In genomic region chr17:70298929-70299529, GRCh38 we compare ENCODE assay signal across 27 cellular contexts.
DNase-seq lines count a peak whose midpoint lies in the region; ATAC-seq and TF ChIP-seq lines count a peak whose summit lies in the region.
"Had no signal": no experiment of that assay in that cellular context is flagged by ENCODE, and none has a peak within 500 bp of the region (broad histone marks: within the 10 kb centered on the region; RNA-seq: fewer than 3 reads in every experiment).

No MANE protein-coding gene starts in this region.

- no peaks in the 10 kb centered on the region for H3K4me1 Mint-ChIP-seq in activated naive CD8-positive, alpha-beta T cell treated with anti-CD3 and anti-CD28 coated beads for 36 hours
- no peaks in the 10 kb centered on the region for H3K4me1 Mint-ChIP-seq in activated naive CD8-positive, alpha-beta T cell treated with anti-CD3 and anti-CD28 coated beads, Interleukin-2, amount 50 U/mL, for 24 hours
- H3K4me1 Mint-ChIP-seq: activated CD8-positive, alpha-beta memory T cell treated with anti-CD3 and anti-CD28 coated beads, Interleukin-2, amount 10 ng/mL, durations not matched to agents 7 days and 5 days; naive thymus-derived CD8-positive, alpha-beta T cell had no signal

- intact Hi-C loops in body of pancreas (cut with DNase I), result no loop called here

- no peak for TF ChIP-seq POLR2A in upper lobe of left lung (IDR thresholded peaks at IDR 0.05)
- TF ChIP-seq POLR2A in body of pancreas (IDR thresholded peaks at IDR 0.05), result no peak

- ATAC-seq in activated naive CD8-positive, alpha-beta T cell treated with anti-CD3 and anti-CD28 coated beads, Interleukin-2, amount 50 U/mL, for 24 hours, result no peak
- ATAC-seq in GM21367 (IDR thresholded peaks at IDR 0.05; ENCODE audit: unreplicated experiment) (peak; percentile 55), HG03460 (IDR thresholded peaks at IDR 0.05; ENCODE audit: unreplicated experiment) (peak; percentile 60), upper lobe of left lung (ENCODE audit: low FRiP score in 2 of 2) (no peak), left lobe of liver (no peak), body of pancreas (no peak)
- ATAC-seq: A549; activated CD8-positive, alpha-beta memory T cell treated with anti-CD3 and anti-CD28 coated beads, Interleukin-2, amount 10 ng/mL, durations not matched to agents 7 days and 5 days; naive thymus-derived CD8-positive, alpha-beta T cell; upper lobe of right lung had no signal

- no peaks in the 10 kb centered on the region for H3K27me3 ChIP-seq in upper lobe of left lung
- no peaks in the 10 kb centered on the region for H3K27me3 ChIP-seq in body of pancreas
- H3K27me3 ChIP-seq: BLaER1, esophagus muscularis mucosa, upper lobe of right lung had no signal

- H3K4me3 ChIP-seq in upper lobe of left lung (no peak overlapping the region), body of pancreas (no peak overlapping the region)
- H3K4me3 ChIP-seq: A549, BLaER1, esophagus muscularis mucosa, upper lobe of right lung had no signal

- H3K4me3 Mint-ChIP-seq in activated naive CD8-positive, alpha-beta T cell treated with anti-CD3 and anti-CD28 coated beads for 36 hours, result no peak overlapping the region
- H3K4me3 Mint-ChIP-seq in activated naive CD8-positive, alpha-beta T cell treated with anti-CD3 and anti-CD28 coated beads, Interleukin-2, amount 50 U/mL, for 24 hours, result no peak overlapping the region
- H3K4me3 Mint-ChIP-seq: activated CD8-positive, alpha-beta memory T cell treated with anti-CD3 and anti-CD28 coated beads, Interleukin-2, amount 10 ng/mL, durations not matched to agents 7 days and 5 days; activated naive CD4-positive, alpha-beta T cell treated with anti-CD3 and anti-CD28 coated beads for 36 hours; H9; naive thymus-derived CD8-positive, alpha-beta T cell; stimulated activated naive CD8-positive, alpha-beta T cell treated with anti-CD3 and anti-CD28 coated beads, Interleukin-15, Interleukin-2, amounts not matched to agents 100 ng/mL and 50 ng/mL, for 24 hours had no signal

- no peaks in the 10 kb centered on the region for H3K36me3 ChIP-seq in upper lobe of left lung
- H3K36me3 ChIP-seq in body of pancreas (replicated peaks in 1 of 2; ENCODE audit: insufficient read depth in 1 of 2, low read depth in 2 of 2), result no peaks in the 10 kb centered on the region
- H3K36me3 ChIP-seq: BLaER1, esophagus muscularis mucosa, upper lobe of right lung had no signal

- WGBS in upper lobe of left lung, 2 donors, result 76 to 78% methylated on average over 8 of the region's 8 CpGs
- WGBS in body of pancreas, 2 donors, result 65 to 66% methylated on average over 8 of the region's 8 CpGs

- no peak for TF ChIP-seq EP300 in upper lobe of left lung (IDR thresholded peaks at IDR 0.05)

- H3K27me3 Mint-ChIP-seq in activated naive CD8-positive, alpha-beta T cell treated with anti-CD3 and anti-CD28 coated beads for 36 hours, result no peaks in the 10 kb centered on the region
- no peaks in the 10 kb centered on the region for H3K27me3 Mint-ChIP-seq in activated naive CD8-positive, alpha-beta T cell treated with anti-CD3 and anti-CD28 coated beads, Interleukin-2, amount 50 U/mL, for 24 hours
- H3K27me3 Mint-ChIP-seq: activated CD8-positive, alpha-beta memory T cell treated with anti-CD3 and anti-CD28 coated beads, Interleukin-2, amount 10 ng/mL, durations not matched to agents 7 days and 5 days had no signal

- H3K9me3 ChIP-seq in upper lobe of left lung (no peaks in the 10 kb centered on the region), body of pancreas (no peaks in the 10 kb centered on the region)
- H3K9me3 ChIP-seq: BLaER1, esophagus muscularis mucosa, upper lobe of right lung had no signal

- no peak for DNase-seq in activated naive CD8-positive, alpha-beta T cell treated with anti-CD3 and anti-CD28 coated beads for 36 hours
- no peak for DNase-seq in activated naive CD8-positive, alpha-beta T cell treated with anti-CD3 and anti-CD28 coated beads, Interleukin-2, amount 50 U/mL, for 24 hours
- DNase-seq in upper lobe of left lung, result no peak
- DNase-seq in HPDE6-E6E7 (ENCODE audit: extremely low spot score), result no peak
- DNase-seq in left lobe of liver (ENCODE audit: low spot score), result no peak
- DNase-seq in body of pancreas, result no peak
- DNase-seq: activated CD4-positive, alpha-beta T cell treated with anti-CD3 and anti-CD28 coated beads for 1 hour; activated CD8-positive, alpha-beta memory T cell treated with anti-CD3 and anti-CD28 coated beads, Interleukin-2, amount 10 ng/mL, durations not matched to agents 7 days and 5 days; activated naive CD4-positive, alpha-beta T cell treated with anti-CD3 and anti-CD28 coated beads for 36 hours; aorta; cerebellar nuclear complex; effector memory CD4-positive, alpha-beta T cell; H9; KG1; naive thymus-derived CD8-positive, alpha-beta T cell; NCI-H2029 treated with DMSO at 0.1 percent for 48 hours; NCI-H446 treated with DMSO at 0.1 percent for 48 hours; NK-92 treated with Interleukin-12 subunit alpha and Interleukin-12 subunit beta, amount 100 ng/mL, for 24 hours; RPMI8226; SK-N-SH; upper lobe of right lung had no signal

- no peaks in the 10 kb centered on the region for H3K36me3 Mint-ChIP-seq in activated naive CD8-positive, alpha-beta T cell treated with anti-CD3 and anti-CD28 coated beads for 36 hours
- H3K36me3 Mint-ChIP-seq in activated naive CD8-positive, alpha-beta T cell treated with anti-CD3 and anti-CD28 coated beads, Interleukin-2, amount 50 U/mL, for 24 hours (ENCODE audit: low read depth), result no peaks in the 10 kb centered on the region
- H3K36me3 Mint-ChIP-seq: activated CD8-positive, alpha-beta memory T cell treated with anti-CD3 and anti-CD28 coated beads, Interleukin-2, amount 10 ng/mL, durations not matched to agents 7 days and 5 days; naive thymus-derived CD8-positive, alpha-beta T cell had no signal

- H3K9me3 Mint-ChIP-seq in activated naive CD8-positive, alpha-beta T cell treated with anti-CD3 and anti-CD28 coated beads for 36 hours, result peaks cover 8% of the 10 kb centered on the region
- peaks cover 17% of the 10 kb centered on the region for H3K9me3 Mint-ChIP-seq in activated naive CD8-positive, alpha-beta T cell treated with anti-CD3 and anti-CD28 coated beads, Interleukin-2, amount 50 U/mL, for 24 hours

- TF ChIP-seq CTCF in upper lobe of left lung (IDR thresholded peaks at IDR 0.05) (no peak), body of pancreas (IDR thresholded peaks at IDR 0.05) (no peak)

- H3K4me1 ChIP-seq in upper lobe of left lung, result peaks cover 0 to 14% (median 7%) of the 10 kb centered on the region in 4 donors
- no peaks in the 10 kb centered on the region for H3K4me1 ChIP-seq in body of pancreas
- H3K4me1 ChIP-seq: A549, esophagus muscularis mucosa had no signal

- peak overlapping the region; percentile 69 for H3K27ac Mint-ChIP-seq in activated naive CD8-positive, alpha-beta T cell treated with anti-CD3 and anti-CD28 coated beads for 36 hours
- H3K27ac Mint-ChIP-seq in activated naive CD8-positive, alpha-beta T cell treated with anti-CD3 and anti-CD28 coated beads, Interleukin-2, amount 50 U/mL, for 24 hours, result no peak overlapping the region
- H3K27ac Mint-ChIP-seq: activated CD8-positive, alpha-beta memory T cell treated with anti-CD3 and anti-CD28 coated beads, Interleukin-2, amount 10 ng/mL, durations not matched to agents 7 days and 5 days; activated naive CD4-positive, alpha-beta T cell treated with anti-CD3 and anti-CD28 coated beads for 36 hours; H9; naive thymus-derived CD8-positive, alpha-beta T cell; stimulated activated naive CD8-positive, alpha-beta T cell treated with anti-CD3 and anti-CD28 coated beads, Interleukin-15, Interleukin-2, amounts not matched to agents 100 ng/mL and 50 ng/mL, for 24 hours had no signal

- no peak overlapping the region for H3K27ac ChIP-seq in upper lobe of left lung
- no peak overlapping the region for H3K27ac ChIP-seq in body of pancreas
- H3K27ac ChIP-seq: A549, BLaER1, esophagus muscularis mucosa, upper lobe of right lung had no signal

Comparison
In these comparisons a context has a peak if more than half of its experiments do, and no peak if none do; other contexts are left out.
1. ATAC-seq: peak in GM21367 (single experiment) and HG03460 (single experiment); none in activated naive CD8-positive, alpha-beta T cell treated with anti-CD3 and anti-CD28 coated beads, Interleukin-2, amount 50 U/mL, for 24 hours (single experiment), upper lobe of left lung (0 of 2), left lobe of liver (single experiment) and body of pancreas (single experiment).